In genomic region chr7:33742999-33743587, GRCh38 we compare ENCODE assay signal across 26 cellular contexts.
DNase-seq lines count a peak whose midpoint lies in the region; ATAC-seq and TF ChIP-seq lines count a peak whose summit lies in the region.
"Had no signal": no experiment of that assay in that cellular context is flagged by ENCODE, and none has a peak within 500 bp of the region (broad histone marks: within the 10 kb centered on the region; RNA-seq: fewer than 3 reads in every experiment).

No MANE protein-coding gene starts in this region.

- CTCF ChIA-PET in AG04450 (lab: Charles Lee) = interaction anchor here (1.0 to 1.2 kb wide), 4 partner anchors 15 to 190 kb away, joined by 3 read pairs; no protein-coding TSS in a partner anchor

- H3K27ac ChIP-seq in AG04450 (ENCODE audit: low read depth, low read length) (peak overlapping the region; percentile 66), RWPE2 (ENCODE audit: poor library complexity, severe bottlenecking) (peak overlapping the region; percentile 92), prostate gland (peak overlapping the region; percentile 45 to 55)
- H3K27ac ChIP-seq: ascending aorta; BLaER1 treated with 17β-estradiol and CSF1 and Interleukin-3, amounts not matched to agents 10 nM and 100 nM; dorsolateral prefrontal cortex; HL-60; neutrophil; thoracic aorta had no signal

- H3K27me3 ChIP-seq in AG04450 (ENCODE audit: control insufficient read depth, insufficient read depth, low read length) (no peaks in the 10 kb centered on the region), RWPE2 (ENCODE audit: insufficient read depth, poor library complexity, severe bottlenecking) (no peaks in the 10 kb centered on the region), prostate gland (replicated peaks; ENCODE audit: insufficient read depth) (no peaks in the 10 kb centered on the region)
- H3K27me3 ChIP-seq: ascending aorta; BLaER1 treated with 17β-estradiol and CSF1 and Interleukin-3, amounts not matched to agents 10 nM and 100 nM; dorsolateral prefrontal cortex; neutrophil had no signal

- H3K4me1 ChIP-seq in RWPE2 (ENCODE audit: insufficient read depth, poor library complexity, severe bottlenecking) (peaks cover 24% of the 10 kb centered on the region), prostate gland (replicated peaks) (no peaks in the 10 kb centered on the region)
- H3K4me1 ChIP-seq: ascending aorta; BLaER1 treated with 17β-estradiol and CSF1 and Interleukin-3, amounts not matched to agents 10 nM and 100 nM; Caco-2 had no signal

- TF ChIP-seq CTCF in AG04450 (IDR thresholded peaks at IDR 0.05; ENCODE audit: low read depth, low read length) = no peak
- TF ChIP-seq CTCF in RWPE2 (IDR thresholded peaks at IDR 0.05; ENCODE audit: poor library complexity, severe bottlenecking) = no peak
- no peak for TF ChIP-seq CTCF in prostate gland (IDR thresholded peaks at IDR 0.05)

- 74% methylated on average over 4 of the region's 4 CpGs for WGBS in prostate gland

- H3K9me3 ChIP-seq in AG04450 (ENCODE audit: control insufficient read depth, insufficient read depth, low read length) (no peaks in the 10 kb centered on the region), RWPE2 (ENCODE audit: severe bottlenecking) (no peaks in the 10 kb centered on the region), prostate gland (no peaks in the 10 kb centered on the region)
- H3K9me3 ChIP-seq: ascending aorta, Caco-2, mucosa of descending colon, neutrophil, thoracic aorta had no signal

- no peak for TF ChIP-seq POLR2A in prostate gland (IDR thresholded peaks at IDR 0.05)

- ATAC-seq in RWPE2 (ENCODE audit: low read depth) (peak; percentile 35), HG02885 (IDR thresholded peaks at IDR 0.05; ENCODE audit: poor library complexity, unreplicated experiment) (no peak), GM18909 (IDR thresholded peaks at IDR 0.05; ENCODE audit: poor library complexity, unreplicated experiment) (no peak)
- ATAC-seq: HepG2 had no signal

- intact Hi-C loops in prostate gland (cut with DNase I) (loop anchor here (10.0 kb wide), 1 partner anchor 498 kb away; no protein-coding TSS in a partner anchor), posterior cingulate gyrus (cut with DNase I) (loop anchor here (10.0 kb wide), 1 partner anchor 498 kb away; no protein-coding TSS in a partner anchor)

- POLR2A ChIA-PET in AG04450 (lab: Yijun Ruan, JAX) = interaction anchor here (1.4 kb wide), 1 partner anchor 22 kb away, joined by 4 read pairs; no protein-coding TSS in a partner anchor

- DNase-seq in AG04450 (ENCODE audit: low read depth, low spot score) (no peak), RWPE2 (ENCODE audit: low spot score) (no peak), iris pigment epithelial cell (ENCODE audit: low read depth) (peak; percentile 19), prostate gland (ENCODE audit: low spot score) (no peak), posterior cingulate gyrus (no peak), NOMO-1 (lab: John Stamatoyannopoulos, UW; ENCODE audit: unreplicated experiment in 2 of 2) (no peak)
- DNase-seq: activated CD4-positive, alpha-beta memory T cell treated with anti-CD3 and anti-CD28 coated beads for 36 hours; activated CD4-positive, CD25-positive, alpha-beta regulatory T cell; Caco-2; DMS79; dorsolateral prefrontal cortex; mucosa of descending colon; NCI-H1105; NCI-H2029 treated with DMSO at 0.1 percent for 48 hours; SHP77; stimulated activated CD4-positive, alpha-beta T cell treated with anti-CD3 and anti-CD28 coated beads, Interleukin-12 subunit alpha, Interleukin-12 subunit beta, amount 100 ng/mL, for 4 hours; stimulated activated CD4-positive, alpha-beta T cell treated with anti-CD3 and anti-CD28 coated beads, Interleukin-4, amount 100 ng/mL, for 4 hours; stimulated activated naive CD4-positive, alpha-beta T cell treated with Interleukin-2 at 50 U/mL for 16 hours had no signal

- H3K4me3 ChIP-seq in AG04450 (ENCODE audit: low read depth, low read length) = no peak overlapping the region
- H3K4me3 ChIP-seq in RWPE2 (ENCODE audit: severe bottlenecking) = no peak overlapping the region
- no peak overlapping the region for H3K4me3 ChIP-seq in prostate gland
- H3K4me3 ChIP-seq: ascending aorta; BLaER1 treated with 17β-estradiol and CSF1 and Interleukin-3, amounts not matched to agents 10 nM and 100 nM; dorsolateral prefrontal cortex; mucosa of descending colon; thoracic aorta had no signal

- H3K36me3 ChIP-seq in RWPE2 (ENCODE audit: low read depth) (no peaks in the 10 kb centered on the region), prostate gland (no peaks in the 10 kb centered on the region)
- H3K36me3 ChIP-seq: ascending aorta; BLaER1 treated with 17β-estradiol and CSF1 and Interleukin-3, amounts not matched to agents 10 nM and 100 nM; neutrophil; thoracic aorta had no signal
